ENCODE assay signal across 12 cellular contexts in the genomic region with DNA sequence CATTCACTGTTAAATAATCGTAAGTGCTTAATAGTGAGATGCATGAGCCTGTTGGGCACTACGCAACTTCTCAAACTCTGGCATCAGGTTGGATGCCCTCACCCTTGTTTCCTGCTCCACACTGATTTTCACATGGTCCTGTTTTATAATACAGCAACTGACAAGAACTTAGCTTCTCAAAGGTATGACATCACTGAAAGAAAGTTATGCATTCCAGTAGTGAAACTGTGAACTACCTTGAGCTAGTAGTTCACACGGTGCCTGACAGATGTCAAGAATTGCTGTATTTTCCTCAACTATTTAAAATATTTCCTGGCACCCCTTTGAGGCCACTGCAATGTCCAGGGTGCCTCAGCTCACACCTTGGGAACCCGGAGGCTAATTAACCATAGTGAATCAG.
DNase-seq lines count a peak whose midpoint lies in the region; ATAC-seq and TF ChIP-seq lines count a peak whose summit lies in the region.
"Had no signal": no experiment of that assay in that cellular context is flagged by ENCODE, and none has a peak within 500 bp of the region (broad histone marks: within the 10 kb centered on the region; RNA-seq: fewer than 3 reads in every experiment).

No MANE protein-coding gene starts in this region.

- ATAC-seq in GM18873 (IDR thresholded peaks at IDR 0.05; ENCODE audit: low FRiP score, unreplicated experiment) = peak; percentile 78
- peak; percentile 82 for ATAC-seq in GM21786 (IDR thresholded peaks at IDR 0.05; ENCODE audit: unreplicated experiment)
- ATAC-seq in HG03378 (IDR thresholded peaks at IDR 0.05; ENCODE audit: unreplicated experiment) = peak; percentile 83
- ATAC-seq in psoas muscle = no peak
- ATAC-seq: T-cell had no signal

- H3K9me3 ChIP-seq in psoas muscle = no peaks in the 10 kb centered on the region
- H3K9me3 ChIP-seq: thoracic aorta had no signal

- WGBS in psoas muscle, 3 donors = 83 to 92% (median 85%) methylated on average over 4 of the region's 4 CpGs

- H3K36me3 Mint-ChIP-seq in type B pancreatic cell = no peaks in the 10 kb centered on the region
- H3K36me3 Mint-ChIP-seq: T-cell had no signal

- no peak overlapping the region for H3K27ac Mint-ChIP-seq in type B pancreatic cell
- H3K27ac Mint-ChIP-seq: T-cell had no signal

- H3K36me3 ChIP-seq in psoas muscle (ENCODE audit: insufficient read depth in 1 of 2, low read depth in 1 of 2) = no peaks in the 10 kb centered on the region
- H3K36me3 ChIP-seq: thoracic aorta had no signal

- no peaks in the 10 kb centered on the region for H3K27me3 ChIP-seq in psoas muscle (ENCODE audit: insufficient read depth in 3 of 3, low read length in 2 of 3)

- H3K4me1 Mint-ChIP-seq in type B pancreatic cell (ENCODE audit: unreplicated experiment) = peaks cover 11% of the 10 kb centered on the region

- H3K4me3 Mint-ChIP-seq in type B pancreatic cell = no peak overlapping the region
- H3K4me3 Mint-ChIP-seq: T-cell had no signal

- peaks cover 21% of the 10 kb centered on the region for H3K27me3 Mint-ChIP-seq in type B pancreatic cell
- H3K27me3 Mint-ChIP-seq: T-cell had no signal

- intact Hi-C loops in psoas muscle (cut with DNase I) = no loop called here

- no peaks in the 10 kb centered on the region for H3K9me3 Mint-ChIP-seq in type B pancreatic cell
- H3K9me3 Mint-ChIP-seq: T-cell had no signal

- no peaks in the 10 kb centered on the region for H3K4me1 ChIP-seq in psoas muscle

- no peak overlapping the region for H3K27ac ChIP-seq in psoas muscle
- H3K27ac ChIP-seq: thoracic aorta had no signal

- DNase-seq in GM10266 (ENCODE audit: extremely low spot score) = peak; percentile 54
- DNase-seq in activated effector memory CD4-positive, alpha-beta T cell treated with anti-CD3 and anti-CD28 coated beads, Interleukin-2, amount 50 U/mL, for 16 hours = no peak
- no peak for DNase-seq in psoas muscle
- no peak for DNase-seq in type B pancreatic cell (ENCODE audit: extremely low spot score, unreplicated experiment)
- no peak for DNase-seq in SHP77 (lab: John Stamatoyannopoulos, UW)
- DNase-seq: COR-L47, NCI-H524 treated with DMSO at 0.1 percent for 48 hours, T-cell had no signal

- H3K4me3 ChIP-seq in psoas muscle = no peak overlapping the region
- H3K4me3 ChIP-seq: thoracic aorta had no signal

- TF ChIP-seq CTCF in GM10266 (IDR thresholded peaks at IDR 0.05; ENCODE audit: control insufficient read depth, insufficient read depth, low read depth, missing control alignments) = no peak
- no peak for TF ChIP-seq CTCF in psoas muscle (IDR thresholded peaks at IDR 0.05)
- TF ChIP-seq CTCF in type B pancreatic cell (conservative IDR thresholded peaks at IDR 0.05) = no peak

Comparison
In these comparisons a context has a peak if more than half of its experiments do, and no peak if none do; other contexts are left out.
1. ATAC-seq: peak in GM18873 (single experiment), GM21786 (single experiment) and HG03378 (single experiment); none in psoas muscle (0 of 4).